24 cellular contexts compared by ENCODE assay signal in genomic region chr4:104829761-104830160, GRCh38.
"Had no signal": no experiment of that assay in that cellular context is flagged by ENCODE, and none has a peak within 500 bp of the region (broad histone marks: within the 10 kb centered on the region; RNA-seq: fewer than 3 reads in every experiment).

No MANE protein-coding gene starts in this region.

- H3K9me3 ChIP-seq: esophagus squamous epithelium, gastrocnemius medialis, heart right ventricle, left lung, lower lobe of right lung had no signal

- ATAC-seq: esophagus mucosa; gastrocnemius medialis; heart right ventricle; left cardiac atrium; left lung; left ventricle myocardium superior; lower lobe of right lung; naive thymus-derived CD4-positive, alpha-beta T cell; natural killer cell had no signal

- H3K4me3 ChIP-seq: coronary artery, dorsolateral prefrontal cortex, esophagus squamous epithelium, gastrocnemius medialis, heart right ventricle, left lung, lower lobe of right lung had no signal

- H3K27me3 ChIP-seq: esophagus squamous epithelium, gastrocnemius medialis, heart right ventricle, left lung had no signal

- H3K27ac ChIP-seq: coronary artery, dorsolateral prefrontal cortex, epithelial cell of prostate, esophagus squamous epithelium, gastrocnemius medialis, heart right ventricle, left lung, lower lobe of right lung had no signal

- H3K36me3 ChIP-seq: esophagus squamous epithelium, gastrocnemius medialis, heart right ventricle, left lung, lower lobe of right lung had no signal

- DNase-seq: dermis blood vessel endothelial cell; dorsolateral prefrontal cortex; effector CD4-positive, alpha-beta T cell; effector memory CD4-positive, alpha-beta T cell; erythroblast; esophagus squamous epithelium; foreskin fibroblast; foreskin melanocyte; gastrocnemius medialis; glutamatergic neuron; head of caudate nucleus; heart right ventricle; hippocampal formation; left cardiac atrium; left lung; left ventricle myocardium superior; lower lobe of right lung; mesenchymal stem cell; midbrain; naive thymus-derived CD4-positive, alpha-beta T cell; natural killer cell had no signal

- H3K4me1 ChIP-seq: esophagus squamous epithelium, gastrocnemius medialis, heart right ventricle, left lung, lower lobe of right lung had no signal
